Comparison of ENCODE assay signal across 15 cellular contexts in the genomic region with DNA sequence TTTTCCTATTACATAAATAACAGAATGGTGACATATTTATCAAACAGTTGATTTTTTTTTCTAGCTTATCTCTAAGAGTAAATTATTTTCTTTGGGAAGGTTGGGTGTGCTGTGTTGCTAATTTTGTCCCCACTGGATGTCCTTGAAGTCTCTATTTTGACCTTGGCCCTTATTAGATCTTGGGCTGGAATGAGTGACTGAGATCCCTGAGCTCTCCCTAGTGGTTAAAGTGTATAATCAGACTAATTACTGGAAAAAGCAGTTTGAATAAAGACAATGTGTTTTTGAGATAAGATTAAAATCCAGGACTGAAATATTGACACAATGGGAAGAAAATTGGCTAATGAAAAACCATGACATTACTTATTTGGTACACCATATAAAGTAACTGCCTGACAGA. TPM values are rescaled to one million over a fixed set of nuclear protein-coding genes. Genes with fewer than 3 reads are reported as not detected.
DNase-seq lines count a peak whose midpoint lies in the region; ATAC-seq and TF ChIP-seq lines count a peak whose summit lies in the region.
"Had no signal": no experiment of that assay in that cellular context is flagged by ENCODE, and none has a peak within 500 bp of the region (broad histone marks: within the 10 kb centered on the region; RNA-seq: fewer than 3 reads in every experiment).

No MANE protein-coding gene starts in this region.

- no peaks in the 10 kb centered on the region for H3K4me1 ChIP-seq in A673 (ENCODE audit: insufficient read depth, low read length, poor library complexity, severe bottlenecking)
- H3K4me1 ChIP-seq in OCI-LY3 (ENCODE audit: low read length), result no peaks in the 10 kb centered on the region
- no peaks in the 10 kb centered on the region for H3K4me1 ChIP-seq in endodermal cell (ENCODE audit: control insufficient read depth, insufficient read depth, low read length)
- H3K4me1 ChIP-seq: HAP-1, stomach had no signal

- H3K4me3 ChIP-seq in A673 (ENCODE audit: low read depth, low read length, poor library complexity, severe bottlenecking), result no peak overlapping the region
- no peak overlapping the region for H3K4me3 ChIP-seq in OCI-LY3 (ENCODE audit: low read length)
- H3K4me3 ChIP-seq in endodermal cell (ENCODE audit: low read length), result no peak overlapping the region
- H3K4me3 ChIP-seq: HAP-1, stomach had no signal

- H3K9ac ChIP-seq in OCI-LY3 (ENCODE audit: low read length), result no peak overlapping the region
- H3K9ac ChIP-seq in endodermal cell (ENCODE audit: extremely low read depth, low read length, poor library complexity, severe bottlenecking), result no peak overlapping the region

- no peak overlapping the region for H3K27ac Mint-ChIP-seq in endodermal cell
- H3K27ac Mint-ChIP-seq: activated naive CD4-positive, alpha-beta T cell treated with anti-CD3 and anti-CD28 coated beads, Interleukin-2, amount 50 U/mL, for 24 hours; CD14-positive monocyte; nephron had no signal

- H3K36me3 ChIP-seq in A673 (ENCODE audit: insufficient read depth, low read length, poor library complexity, severe bottlenecking) (no peaks in the 10 kb centered on the region), OCI-LY3 (replicated peaks; ENCODE audit: low read depth, low read length) (no peaks in the 10 kb centered on the region), endodermal cell (ENCODE audit: control insufficient read depth, insufficient read depth, low read length) (no peaks in the 10 kb centered on the region)
- H3K36me3 ChIP-seq: HAP-1, stomach had no signal

- intact Hi-C loops in A673 (cut with micrococcal nuclease; ENCODE audit: unreplicated experiment), result no loop called here

- H3K27ac ChIP-seq in A673 (ENCODE audit: low read depth, low read length, poor library complexity, severe bottlenecking) (no peak overlapping the region), OCI-LY3 (ENCODE audit: low read length) (no peak overlapping the region), endodermal cell (ENCODE audit: low read depth, low read length) (no peak overlapping the region)
- H3K27ac ChIP-seq: stomach had no signal

- peak; percentile 5 for DNase-seq in A673 (ENCODE audit: low spot score)
- DNase-seq in endodermal cell, result no peak
- DNase-seq in GM19238 (ENCODE audit: insufficient read length, low spot score), result no peak
- no peak for DNase-seq in GM03348 (ENCODE audit: low spot score)
- no peak for DNase-seq in AG20443 (ENCODE audit: low spot score)
- DNase-seq: activated CD4-positive, alpha-beta T cell treated with anti-CD3 and anti-CD28 coated beads for 1 hour; NCI-H1105; stomach had no signal

- peaks cover 4% of the 10 kb centered on the region for H3K4me1 Mint-ChIP-seq in endodermal cell
- H3K4me1 Mint-ChIP-seq: activated naive CD4-positive, alpha-beta T cell treated with anti-CD3 and anti-CD28 coated beads, Interleukin-2, amount 50 U/mL, for 24 hours; CD14-positive monocyte; nephron had no signal

- peaks cover 2% of the 10 kb centered on the region for H3K27me3 Mint-ChIP-seq in endodermal cell (ENCODE audit: insufficient read depth)

- no TSS peak for BruUV-seq in A673 (replicated peaks; lab: Mats Ljungman, UMichigan)

- peak; percentile 50 for TF ChIP-seq CTCF in A673 (conservative IDR thresholded peaks at IDR 0.05; ENCODE audit: low read depth, low read length)
- peak; percentile 36 for TF ChIP-seq CTCF in OCI-LY3 (IDR thresholded peaks at IDR 0.05; ENCODE audit: low read depth, low read length)
- TF ChIP-seq CTCF in endodermal cell (conservative IDR thresholded peaks at IDR 0.05), result peak; percentile 61

- H3K9me3 ChIP-seq in A673 (ENCODE audit: low read depth, low read length, poor library complexity, severe bottlenecking), result no peaks in the 10 kb centered on the region
- H3K9me3 ChIP-seq in OCI-LY3 (ENCODE audit: insufficient read depth, low read length), result no peaks in the 10 kb centered on the region
- peaks cover 7% of the 10 kb centered on the region for H3K9me3 ChIP-seq in endodermal cell (ENCODE audit: control insufficient read depth, low read length)
- H3K9me3 ChIP-seq: HAP-1, stomach had no signal

- H3K4me2 ChIP-seq in OCI-LY3 (ENCODE audit: low read length), result no peak overlapping the region

- ATAC-seq in GM18505 (IDR thresholded peaks at IDR 0.05; ENCODE audit: unreplicated experiment) (peak; percentile 56), GM18907 (IDR thresholded peaks at IDR 0.05; ENCODE audit: unreplicated experiment) (no peak)

- POLR2A ChIA-PET in A673 (lab: Charles Lee; ENCODE audit: low non-redundant PET), result no interaction called here

- no peaks in the 10 kb centered on the region for H3K36me3 Mint-ChIP-seq in endodermal cell (ENCODE audit: low read depth)
- H3K36me3 Mint-ChIP-seq: activated naive CD4-positive, alpha-beta T cell treated with anti-CD3 and anti-CD28 coated beads, Interleukin-2, amount 50 U/mL, for 24 hours; CD14-positive monocyte had no signal

- H2AFZ ChIP-seq in OCI-LY3 (ENCODE audit: low read depth, low read length), result no peak overlapping the region

- H3K9me3 Mint-ChIP-seq in endodermal cell, result peaks cover 11% of the 10 kb centered on the region
- H3K9me3 Mint-ChIP-seq: activated naive CD4-positive, alpha-beta T cell treated with anti-CD3 and anti-CD28 coated beads, Interleukin-2, amount 50 U/mL, for 24 hours had no signal

- no peaks in the 10 kb centered on the region for H4K20me1 ChIP-seq in OCI-LY3 (ENCODE audit: insufficient read depth, low read length)

- no peak overlapping the region for H3K4me3 Mint-ChIP-seq in endodermal cell
- H3K4me3 Mint-ChIP-seq: activated naive CD4-positive, alpha-beta T cell treated with anti-CD3 and anti-CD28 coated beads, Interleukin-2, amount 50 U/mL, for 24 hours; CD14-positive monocyte; nephron had no signal

- no peaks in the 10 kb centered on the region for H3K79me2 ChIP-seq in OCI-LY3 (ENCODE audit: low read length)

- CTCF ChIA-PET in A673 (lab: Charles Lee), result no interaction called here

- H3K27me3 ChIP-seq in A673 (replicated peaks; ENCODE audit: insufficient read depth, low read depth, low read length, poor library complexity) (peaks cover 23% of the 10 kb centered on the region), OCI-LY3 (ENCODE audit: low read depth, low read length) (no peaks in the 10 kb centered on the region), endodermal cell (ENCODE audit: control insufficient read depth, insufficient read depth, low read length, poor library complexity, severe bottlenecking) (no peaks in the 10 kb centered on the region)
- H3K27me3 ChIP-seq: stomach had no signal

- TF ChIP-seq POLR2A in GM18505 (IDR thresholded peaks at IDR 0.05; ENCODE audit: borderline replicate concordance, extremely low read depth, insufficient read depth, insufficient read length), result no peak

RNA-seq across cellular contexts. Expression of a gene that starts 56.1 kb away (rescaled TPM):
- total RNA-seq in A673 (2021) (83.8 and 96.6 TPM in 2 replicates), endodermal cell (10 to 100 TPM; 44.8 to 52.3 TPM)
- polyA plus RNA-seq in endodermal cell (2013, experiment 1 of 2), result 77.5 TPM
- polyA plus RNA-seq in endodermal cell (2013, experiment 2 of 2), result 68.8 TPM

RNA-seq across cellular contexts. Expression of a gene that starts 56.4 kb away (rescaled TPM):
- total RNA-seq in A673 (2021), result 3.2 and 4.8 TPM in 2 replicates
- total RNA-seq in endodermal cell, result 10 to 100 TPM in 1 of 2 donors, 1 to 10 TPM in 1; 4.5 to 12.4 TPM
- 7.2 TPM for polyA plus RNA-seq in endodermal cell (2013, experiment 1 of 2)
- polyA plus RNA-seq in endodermal cell (2013, experiment 2 of 2), result 9.9 TPM
